8 cellular contexts compared by ENCODE assay signal in genomic region chr18:45722899-45723298, GRCh38. TPM values are rescaled to one million over a fixed set of nuclear protein-coding genes. Genes with fewer than 3 reads are reported as not detected.
DNase-seq lines count a peak whose midpoint lies in the region; ATAC-seq and TF ChIP-seq lines count a peak whose summit lies in the region.

No MANE protein-coding gene starts in this region.

- no peaks in the 10 kb centered on the region for H3K9me3 Mint-ChIP-seq in mesothelial cell of epicardium

- TF ChIP-seq CTCF in mesothelial cell of epicardium (IDR thresholded peaks at IDR 0.05; ENCODE audit: unreplicated experiment), result peak; percentile 65

- peaks cover 45% of the 10 kb centered on the region for H3K27me3 Mint-ChIP-seq in mesothelial cell of epicardium (ENCODE audit: low read depth)

- H3K4me3 Mint-ChIP-seq in mesothelial cell of epicardium, result no peak overlapping the region

- ATAC-seq in GM19455 (IDR thresholded peaks at IDR 0.05; ENCODE audit: unreplicated experiment) (peak; percentile 95), HG03521 (IDR thresholded peaks at IDR 0.05; ENCODE audit: unreplicated experiment) (peak; percentile 89)

- H3K4me1 Mint-ChIP-seq in mesothelial cell of epicardium, result no peaks in the 10 kb centered on the region

- DNase-seq in COLO829 (ENCODE audit: low spot score) (peak; percentile 63), NCI-H748 treated with DMSO at 0.1 percent for 48 hours (lab: John Stamatoyannopoulos, UW) (peak; percentile 36), ecto neural progenitor cell (ENCODE audit: low spot score) (peak; percentile 86), mesothelial cell of epicardium (ENCODE audit: low spot score in 2 of 2, unreplicated experiment in 2 of 2) (peak; percentile 60 to 85)
- peak; percentile 80 to 85 for DNase-seq in activated CD4-positive, alpha-beta T cell treated with anti-CD3 and anti-CD28 coated beads, Interleukin-2, amount 50 U/mL, for 48 hours
- peak; percentile 56 for DNase-seq in stimulated activated CD8-positive, alpha-beta memory T cell treated with anti-CD3 and anti-CD28 coated beads, Interleukin-7, amount 100 ng/mL, for 24 hours (ENCODE audit: low read depth)

- no peaks in the 10 kb centered on the region for H3K36me3 Mint-ChIP-seq in mesothelial cell of epicardium

- no peak overlapping the region for H3K27ac Mint-ChIP-seq in mesothelial cell of epicardium

RNA-seq across cellular contexts. Expression of gene SLC14A1, which starts 1.1 kb away (rescaled TPM):
- 0.20 TPM in 1 of 3 replicates, not detected in the others for total RNA-seq in mesothelial cell of epicardium

Comparison
In these comparisons a context has a peak if more than half of its experiments do, and no peak if none do; other contexts are left out.
1. Peak in every context shown above with its lines: DNase-seq and ATAC-seq.
2. DNase-seq: peak in every context shown above with its lines; median percentile 86 in ecto neural progenitor cell; 82 in activated CD4-positive, alpha-beta T cell treated with anti-CD3 and anti-CD28 coated beads, Interleukin-2, amount 50 U/mL, for 48 hours; 72 in mesothelial cell of epicardium; 63 in COLO829; 56 in stimulated activated CD8-positive, alpha-beta memory T cell treated with anti-CD3 and anti-CD28 coated beads, Interleukin-7, amount 100 ng/mL, for 24 hours; 36 in NCI-H748 treated with DMSO at 0.1 percent for 48 hours.